In the genomic region with DNA sequence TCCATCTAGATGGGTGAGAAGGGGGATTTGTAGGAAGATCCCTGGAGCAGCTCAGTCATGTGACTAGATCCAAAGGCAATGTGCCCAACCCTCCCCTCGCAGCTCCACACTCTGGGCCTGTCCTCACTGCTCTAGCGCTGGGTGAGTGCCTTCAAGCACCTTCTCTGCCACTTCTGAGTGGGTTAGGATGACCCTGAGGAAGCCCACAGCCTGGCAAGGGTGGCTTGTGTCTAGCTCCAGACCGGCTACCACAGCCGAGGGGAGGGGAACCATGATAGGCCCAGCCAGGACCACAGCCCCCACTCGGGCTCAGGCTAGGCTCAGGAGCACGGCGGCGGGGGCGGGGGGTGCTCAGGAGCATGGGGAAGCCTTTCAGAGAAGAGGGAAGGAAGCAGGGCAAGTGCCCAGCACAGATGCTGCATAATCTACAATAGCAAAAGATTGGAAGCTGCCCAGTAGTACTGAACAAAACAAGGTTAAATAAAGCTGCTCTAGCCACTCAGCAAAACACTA, we compare ENCODE assay signal across 11 cellular contexts. TPM values are rescaled to one million over a fixed set of nuclear protein-coding genes. Genes with fewer than 3 reads are reported as not detected.
A peak's percentile ranks its signal among the peaks of the same experiment; 100 is the strongest.
DNase-seq lines count a peak whose midpoint lies in the region; ATAC-seq and TF ChIP-seq lines count a peak whose summit lies in the region.
"Had no signal": no experiment of that assay in that cellular context is flagged by ENCODE, and none has a peak within 500 bp of the region (broad histone marks: within the 10 kb centered on the region; RNA-seq: fewer than 3 reads in every experiment).

No MANE protein-coding gene starts in this region.

- no peak overlapping the region for H3K4ac ChIP-seq in IMR-90 (ENCODE audit: low read depth, low read length)

- no peak for DNase-seq in IMR-90
- peak; percentile 22 for DNase-seq in inferior parietal cortex (ENCODE audit: extremely low spot score)
- peak in 24 of 49 donors; percentile 2 to 65 (median 16) for DNase-seq in substantia nigra (lab: John Stamatoyannopoulos, UW)
- DNase-seq in T-helper 17 cell: no peak
- no peak for DNase-seq in NCI-H2029 treated with DMSO at 0.1 percent for 48 hours (lab: John Stamatoyannopoulos, UW)
- DNase-seq in mucosa of gallbladder (ENCODE audit: low spot score): no peak
- DNase-seq: activated CD4-positive, CD25-positive, alpha-beta regulatory T cell; activated naive CD4-positive, alpha-beta T cell treated with Interleukin-2 at 50 U/mL for 16 hours; right lobe of liver had no signal

- no peak for TF ChIP-seq RAD21 in IMR-90 (IDR thresholded peaks at IDR 0.05; ENCODE audit: low read length)

- H3K18ac ChIP-seq in IMR-90 (ENCODE audit: low read depth, low read length): no peak overlapping the region

- H3K4me2 ChIP-seq in IMR-90 (ENCODE audit: low read depth, low read length): no peak overlapping the region

- H4K91ac ChIP-seq in IMR-90 (ENCODE audit: insufficient read depth, low read depth, low read length): no peak overlapping the region

- H3K27ac ChIP-seq in IMR-90 (ENCODE audit: insufficient read depth, low read length): no peak overlapping the region
- peak overlapping the region; percentile 69 for H3K27ac ChIP-seq in substantia nigra (ENCODE audit: low read depth, low read length, poor library complexity, severe bottlenecking)
- H3K27ac ChIP-seq: right lobe of liver had no signal

- H4K8ac ChIP-seq in IMR-90 (ENCODE audit: low read depth in 2 of 2, low read length in 2 of 2): no peak overlapping the region

- no peak for TF ChIP-seq POLR2A in IMR-90 (IDR thresholded peaks at IDR 0.05; ENCODE audit: low read depth, low read length)

- H3K4me3 ChIP-seq in IMR-90 (ENCODE audit: insufficient read depth, low read depth, low read length): no peak overlapping the region
- H3K4me3 ChIP-seq: right lobe of liver had no signal

- H3K4me3 Mint-ChIP-seq in brain (peak overlapping the region in 2 of 5 experiments; percentile 60 to 72), T-helper 17 cell (no peak overlapping the region)

- H3K9me3 Mint-ChIP-seq in brain: peaks cover 0 to 3% (median 0%) of the 10 kb centered on the region in 5 experiments

- ATAC-seq in IMR-90 (ENCODE audit: low read depth) (peak; percentile 21; the same call in 1 of the 2 replicates), T-helper 17 cell (no peak), HG03025 (IDR thresholded peaks at IDR 0.05; ENCODE audit: low FRiP score, unreplicated experiment) (no peak)

- dilution Hi-C loops in IMR-90 (cut with HindIII; ENCODE audit: low sequenced_read_pairs, unreplicated experiment): no loop called here

- no peak overlapping the region for H3K14ac ChIP-seq in IMR-90 (replicated peaks; ENCODE audit: low read depth, low read length)

- 0 out of 2 replicates have a peak overlapping the region, but pooled peaks have one; percentile 46 for H2AK5ac ChIP-seq in IMR-90 (ENCODE audit: low read depth, low read length)

- intact Hi-C loops in IMR-90 (cut with micrococcal nuclease): no loop called here

- no peak overlapping the region for H2BK15ac ChIP-seq in IMR-90 (ENCODE audit: low read depth, low read length)

- H3K9ac ChIP-seq in IMR-90 (ENCODE audit: low read depth, low read length): no peak overlapping the region

- no TSS peak for BruUV-seq in IMR-90 (replicated peaks; lab: Mats Ljungman, UMichigan)

- H3K56ac ChIP-seq in IMR-90 (ENCODE audit: extremely low read depth, insufficient read depth, low read length): no peak overlapping the region

- no peaks in the 10 kb centered on the region for H3K27me3 ChIP-seq in IMR-90 (ENCODE audit: control insufficient read depth, insufficient read depth, low read length)
- H3K27me3 ChIP-seq: right lobe of liver had no signal

- 37% methylated on average over 3 of the region's 9 CpGs; no CpG with 5 or more reads in 1 of the 2 experiments for WGBS in IMR-90 (ENCODE audit: extremely low coverage in 2 of 2, insufficient read length in 1 of 2), 2 experiments

- H4K5ac ChIP-seq in IMR-90 (ENCODE audit: low read depth, low read length): no peak overlapping the region; the same call in 1 of the 2 replicates

- no peak overlapping the region for H2BK20ac ChIP-seq in IMR-90 (ENCODE audit: low read depth, low read length)

- no peaks in the 10 kb centered on the region for H3K9me1 ChIP-seq in IMR-90 (ENCODE audit: insufficient read depth, low read length)

- H3K4me1 ChIP-seq in IMR-90 (ENCODE audit: control insufficient read depth, insufficient read depth, low read length): peaks cover 2% of the 10 kb centered on the region; the same call in 1 of the 2 replicates
- H3K4me1 ChIP-seq: right lobe of liver had no signal

- no peaks in the 10 kb centered on the region for H3K79me1 ChIP-seq in IMR-90 (ENCODE audit: low read depth in 1 of 2, low read length in 2 of 2)

- no peak overlapping the region for H2BK120ac ChIP-seq in IMR-90 (ENCODE audit: low read depth, low read length)

- H3K27ac Mint-ChIP-seq in brain (peak overlapping the region; percentile 8 to 98 (median 84)), T-helper 17 cell (no peak overlapping the region)

- H2AFZ ChIP-seq in IMR-90 (replicated peaks; ENCODE audit: low read length, poor library complexity): peak overlapping the region; percentile 36

- CTCF ChIA-PET in IMR-90 (lab: Yijun Ruan, JAX): no interaction called here

- TF ChIP-seq CTCF in IMR-90 (conservative IDR thresholded peaks at IDR 0.05; ENCODE audit: low read depth, low read length): no peak
- no peak for TF ChIP-seq CTCF in brain (conservative IDR thresholded peaks at IDR 0.05)

- H3K4me1 Mint-ChIP-seq in brain: peaks cover 47% of the 10 kb centered on the region
- peaks cover 4% of the 10 kb centered on the region for H3K4me1 Mint-ChIP-seq in T-helper 17 cell

- POLR2A ChIA-PET in IMR-90 (lab: Charles Lee; ENCODE audit: unreplicated experiment): no interaction called here

- no peaks in the 10 kb centered on the region for H3K36me3 ChIP-seq in IMR-90 (ENCODE audit: control insufficient read depth, insufficient read depth, low read length)
- H3K36me3 ChIP-seq: right lobe of liver had no signal

- H3K9me3 ChIP-seq in IMR-90 (ENCODE audit: control insufficient read depth, insufficient read depth, low read length) (no peaks in the 10 kb centered on the region), T-helper 17 cell (ENCODE audit: control insufficient read depth, low read length, poor library complexity, severe bottlenecking) (no peaks in the 10 kb centered on the region)
- H3K9me3 ChIP-seq: right lobe of liver had no signal

- no peak overlapping the region for H2BK5ac ChIP-seq in IMR-90 (ENCODE audit: low read depth, low read length, poor library complexity, severe bottlenecking)

- in situ Hi-C loops in IMR-90 (cut with MboI; ENCODE audit: low sequenced_read_pairs): no loop called here

- H3K27me3 Mint-ChIP-seq in brain: no peaks in the 10 kb centered on the region
- peaks cover 4% of the 10 kb centered on the region for H3K27me3 Mint-ChIP-seq in T-helper 17 cell

- H4K20me1 ChIP-seq in IMR-90 (ENCODE audit: insufficient read depth, low read length): no peaks in the 10 kb centered on the region

- no peak overlapping the region for H3K23ac ChIP-seq in IMR-90 (ENCODE audit: low read depth, low read length)

- H3K36me3 Mint-ChIP-seq in brain (no peaks in the 10 kb centered on the region), T-helper 17 cell (ENCODE audit: low read depth) (peaks cover 3% of the 10 kb centered on the region)

- no peak overlapping the region for H2AK9ac ChIP-seq in IMR-90 (replicated peaks; ENCODE audit: low read depth, low read length, poor library complexity)

TF ChIP-seq in IMR-90, 13 proteins besides CTCF, POLR2A, EP300 and RAD21:
- TF ChIP-seq NFE2L2 (IDR thresholded peaks at IDR 0.05; ENCODE audit: low read depth, low read length) (no peak), MXI1 (IDR thresholded peaks at IDR 0.05; ENCODE audit: borderline replicate concordance, low read depth, low read length) (no peak), RFX5 (IDR thresholded peaks at IDR 0.05; ENCODE audit: low read depth, low read length) (no peak), CEBPB (IDR thresholded peaks at IDR 0.05; ENCODE audit: low read depth, low read length) (no peak), BHLHE40 (IDR thresholded peaks at IDR 0.05; ENCODE audit: low read depth, low read length) (no peak), RCOR1 (IDR thresholded peaks at IDR 0.05; ENCODE audit: insufficient replicate concordance, low read length) (no peak), MAFK (IDR thresholded peaks at IDR 0.05; ENCODE audit: low read depth, low read length) (no peak), CHD1 (IDR thresholded peaks at IDR 0.05; ENCODE audit: low read depth, low read length) (no peak), MAZ (IDR thresholded peaks at IDR 0.05; ENCODE audit: borderline replicate concordance, low read depth, low read length) (no peak), SMC3 (IDR thresholded peaks at IDR 0.05; ENCODE audit: low read depth, low read length) (no peak), FOS (IDR thresholded peaks at IDR 0.05; ENCODE audit: low read depth, low read length) (no peak)
- TF ChIP-seq, protein P1, sequence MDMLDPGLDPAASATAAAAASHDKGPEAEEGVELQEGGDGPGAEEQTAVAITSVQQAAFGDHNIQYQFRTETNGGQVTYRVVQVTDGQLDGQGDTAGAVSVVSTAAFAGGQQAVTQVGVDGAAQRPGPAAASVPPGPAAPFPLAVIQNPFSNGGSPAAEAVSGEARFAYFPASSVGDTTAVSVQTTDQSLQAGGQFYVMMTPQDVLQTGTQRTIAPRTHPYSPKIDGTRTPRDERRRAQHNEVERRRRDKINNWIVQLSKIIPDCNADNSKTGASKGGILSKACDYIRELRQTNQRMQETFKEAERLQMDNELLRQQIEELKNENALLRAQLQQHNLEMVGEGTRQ (IDR thresholded peaks at IDR 0.05; ENCODE audit: low read depth, low read length): no peak
- TF ChIP-seq, protein P2, sequence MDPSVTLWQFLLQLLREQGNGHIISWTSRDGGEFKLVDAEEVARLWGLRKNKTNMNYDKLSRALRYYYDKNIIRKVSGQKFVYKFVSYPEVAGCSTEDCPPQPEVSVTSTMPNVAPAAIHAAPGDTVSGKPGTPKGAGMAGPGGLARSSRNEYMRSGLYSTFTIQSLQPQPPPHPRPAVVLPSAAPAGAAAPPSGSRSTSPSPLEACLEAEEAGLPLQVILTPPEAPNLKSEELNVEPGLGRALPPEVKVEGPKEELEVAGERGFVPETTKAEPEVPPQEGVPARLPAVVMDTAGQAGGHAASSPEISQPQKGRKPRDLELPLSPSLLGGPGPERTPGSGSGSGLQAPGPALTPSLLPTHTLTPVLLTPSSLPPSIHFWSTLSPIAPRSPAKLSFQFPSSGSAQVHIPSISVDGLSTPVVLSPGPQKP (IDR thresholded peaks at IDR 0.05; ENCODE audit: borderline replicate concordance, low read depth, low read length): no peak

RNA-seq across cellular contexts. Expression of a gene that starts 1.7 kb away (rescaled TPM):
- under 0.01 TPM in 1 of 2 replicates, not detected in the other for total RNA-seq in IMR-90 (2012; rRNA removed)
- polyA plus RNA-seq in IMR-90 (2012; rRNA removed): not detected in 2 replicates
- not detected in 2 replicates for polyA plus RNA-seq in IMR-90 (2012; cell fraction: cytosol; rRNA removed)
- polyA plus RNA-seq in IMR-90 (2012; cell fraction: nucleus; rRNA removed; ENCODE audit: low replicate concordance): not detected in 2 replicates
- not detected for polyA plus RNA-seq in brain (ENCODE audit: insufficient read depth, low read depth, low replicate concordance)
- not detected for total RNA-seq in T-helper 17 cell
- 0.43 TPM for total RNA-seq in mucosa of gallbladder
